Comparison of ENCODE assay signal across 27 cellular contexts in the genomic region with DNA sequence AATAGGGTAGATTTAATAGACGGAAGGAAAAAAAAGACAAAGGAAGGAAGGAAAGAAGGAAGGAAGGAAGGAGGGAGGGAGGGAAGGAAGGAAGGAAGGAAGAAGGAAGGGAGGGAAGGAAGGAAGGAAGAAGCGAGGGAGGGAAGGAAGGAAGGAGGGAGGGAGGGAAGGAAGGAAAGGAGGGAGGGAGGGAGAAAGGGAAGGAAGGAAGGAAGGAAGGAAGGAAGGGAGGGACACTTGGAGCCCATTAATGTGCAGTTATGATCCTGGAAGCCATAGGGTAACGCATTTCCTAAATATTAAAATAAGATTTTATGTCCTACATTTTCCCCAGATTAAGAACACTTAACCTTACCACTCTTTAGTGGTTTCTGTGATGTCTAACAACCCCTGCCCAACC.
"Had no signal": no experiment of that assay in that cellular context is flagged by ENCODE, and none has a peak within 500 bp of the region (broad histone marks: within the 10 kb centered on the region; RNA-seq: fewer than 3 reads in every experiment).

No MANE protein-coding gene starts in this region.

- H3K27ac ChIP-seq: stomach, suprapubic skin, testis, thoracic aorta, thyroid gland, tibial artery, tibial nerve, transverse colon, upper lobe of left lung, upper lobe of right lung, uterus, vagina had no signal

- H3K36me3 ChIP-seq: stomach, suprapubic skin, thoracic aorta, thyroid gland, tibial artery, tibial nerve, transverse colon, upper lobe of left lung, upper lobe of right lung, uterus, vagina had no signal

- H3K4me1 ChIP-seq: stomach, suprapubic skin, testis, thyroid gland, tibial artery, tibial nerve, transverse colon, upper lobe of left lung, upper lobe of right lung, uterus, vagina had no signal

- H3K27me3 ChIP-seq: stomach, suprapubic skin, testis, thyroid gland, tibial artery, tibial nerve, transverse colon, upper lobe of left lung, upper lobe of right lung, uterus, vagina had no signal

- FAIRE-seq: urothelium cell line had no signal

- DNase-seq: stimulated activated CD4-positive, alpha-beta T cell treated with anti-CD3 and anti-CD28 coated beads, Interleukin-2, amount 100 ng/mL, for 48 hours; stimulated activated CD4-positive, alpha-beta T cell treated with anti-CD3 and anti-CD28 coated beads, Interleukin-4, amount 100 ng/mL, for 1 hour; stimulated activated CD4-positive, alpha-beta T cell treated with anti-CD3 and anti-CD28 coated beads, Interleukin-4, amount 100 ng/mL, for 24 hours; stimulated activated CD4-positive, alpha-beta T cell treated with anti-CD3 and anti-CD28 coated beads, Interleukin-4, amount 100 ng/mL, for 4 hours; stimulated activated CD8-positive, alpha-beta memory T cell treated with anti-CD3 and anti-CD28 coated beads, Interleukin-4, amount 100 ng/mL, for 48 hours; stimulated activated naive B cell treated with anti-CD40 and anti-IgM and Interleukin-4, amounts not matched to agents 10 μg/mL and 1 μg/mL and 100 μg/mL, for 72 hours; stimulated activated naive CD4-positive, alpha-beta T cell; stimulated activated naive CD4-positive, alpha-beta T cell treated with Interleukin-2 at 50 U/mL for 16 hours; stimulated activated naive CD8-positive, alpha-beta T cell treated with anti-CD3 and anti-CD28 coated beads, Interleukin-15, amount 100 ng/mL, for 72 hours; stimulated activated naive CD8-positive, alpha-beta T cell treated with anti-CD3 and anti-CD28 coated beads, Interleukin-15, Interleukin-2, amounts not matched to agents 100 U/mL and 50 U/mL, for 24 hours; stomach; substantia nigra; testis; thyroid gland; tibial artery; transverse colon; trophoblast cell; upper lobe of left lung; upper lobe of right lung; uterus had no signal

- H3K4me3 ChIP-seq: stomach, suprapubic skin, testis, thoracic aorta, thyroid gland, tibial artery, tibial nerve, transverse colon, upper lobe of left lung, upper lobe of right lung, uterus, vagina had no signal

- ATAC-seq: stimulated activated effector memory CD8-positive, alpha-beta T cell treated with anti-CD3 and anti-CD28 coated beads, Interleukin-12 subunit alpha, Interleukin-12 subunit beta, amount 100 ng/mL, for 72 hours; stimulated activated memory B cell treated with anti-CD40 and anti-IgM and Interleukin-4, amounts not matched to agents 10 μg/mL and 1 μg/mL and 100 μg/mL, for 72 hours; stimulated activated naive B cell treated with anti-CD40 and anti-IgM and Interleukin-4, amounts not matched to agents 10 μg/mL and 1 μg/mL and 100 μg/mL, for 72 hours; stimulated activated naive CD8-positive, alpha-beta T cell treated with anti-CD3 and anti-CD28 coated beads, Interleukin-15, amount 100 ng/mL, for 72 hours; stimulated activated naive CD8-positive, alpha-beta T cell treated with anti-CD3 and anti-CD28 coated beads, Interleukin-15, Interleukin-2, amounts not matched to agents 100 U/mL and 50 U/mL, for 24 hours; upper lobe of right lung had no signal

- H3K9me3 ChIP-seq: stomach, suprapubic skin, testis, thoracic aorta, thyroid gland, tibial artery, tibial nerve, transverse colon, upper lobe of left lung, upper lobe of right lung, uterus, vagina had no signal
